8 cellular contexts compared by ENCODE assay signal in genomic region chr2:191151315-191151698, GRCh38. TPM values are rescaled to one million over a fixed set of nuclear protein-coding genes. Genes with fewer than 3 reads are reported as not detected.
DNase-seq lines count a peak whose midpoint lies in the region; ATAC-seq, FAIRE-seq and TF ChIP-seq lines count a peak whose summit lies in the region.

No MANE protein-coding gene starts in this region.

- no peaks in the 10 kb centered on the region for H3K9me3 Mint-ChIP-seq in activated T-cell treated with anti-CD3 and anti-CD28 coated beads, Interleukin-2, amount 50 U/mL, for 24 hours
- H3K9me3 Mint-ChIP-seq in activated T-helper 1 cell treated with anti-CD3 and anti-CD28 coated beads, Interleukin-12 subunit alpha, Interleukin-12 subunit beta, Interleukin-2, Interleukin-4 antibody, amounts not matched to agents 30 ng/mL and 10 ng/mL and 1 ng/mL, durations not matched to agents 14 hours and 24 hours and 36 hours: no peaks in the 10 kb centered on the region

- no peak for DNase-seq in activated T-cell treated with anti-CD3 and anti-CD28 coated beads, Interleukin-2, amount 50 U/mL, for 24 hours
- DNase-seq in activated T-cell treated with anti-CD3 and anti-CD28 coated beads, Interleukin-2, amount 50 U/mL, for 48 hours: no peak
- no peak for DNase-seq in activated T-helper 1 cell treated with anti-CD3 and anti-CD28 coated beads, Interleukin-12 subunit alpha, Interleukin-12 subunit beta, Interleukin-2, Interleukin-4 antibody, amounts not matched to agents 30 ng/mL and 10 ng/mL and 1 ng/mL, durations not matched to agents 14 hours and 24 hours and 36 hours (ENCODE audit: low spot score)
- DNase-seq in kidney: peak; percentile 63
- no peak for DNase-seq in tibial nerve (ENCODE audit: low spot score in 2 of 2)
- DNase-seq in Ammon's horn (ENCODE audit: low spot score): no peak

- peak overlapping the region; percentile 95 for H3K4me3 Mint-ChIP-seq in activated T-cell treated with anti-CD3 and anti-CD28 coated beads, Interleukin-2, amount 50 U/mL, for 24 hours
- peak overlapping the region; percentile 95 for H3K4me3 Mint-ChIP-seq in activated T-helper 1 cell treated with anti-CD3 and anti-CD28 coated beads, Interleukin-12 subunit alpha, Interleukin-12 subunit beta, Interleukin-2, Interleukin-4 antibody, amounts not matched to agents 30 ng/mL and 10 ng/mL and 1 ng/mL, durations not matched to agents 14 hours and 24 hours and 36 hours

- H3K27ac ChIP-seq in kidney (ENCODE audit: low read depth in 2 of 2, low read length in 2 of 2) (no peak overlapping the region), tibial nerve (peak overlapping the region in 1 of 4 donors; percentile 73)

- TF ChIP-seq CTCF in kidney (IDR thresholded peaks at IDR 0.05; ENCODE audit: borderline replicate concordance, extremely low read depth, insufficient read depth) (no peak), tibial nerve (IDR thresholded peaks at IDR 0.05) (no peak)

- H3K36me3 ChIP-seq in kidney (ENCODE audit: control insufficient read depth in 1 of 2, insufficient read depth in 2 of 2, low read length in 2 of 2): no peaks in the 10 kb centered on the region
- no peaks in the 10 kb centered on the region for H3K36me3 ChIP-seq in tibial nerve

- WGBS in tibial nerve, 2 donors: 85 to 91% methylated on average over 6 of the region's 6 CpGs

- peak overlapping the region; percentile 65 to 79 for H3K4me3 ChIP-seq in kidney (ENCODE audit: low read length in 2 of 2)
- H3K4me3 ChIP-seq in tibial nerve: peak overlapping the region; percentile 27 to 56 (median 51)

- TF ChIP-seq POLR2A in tibial nerve (IDR thresholded peaks at IDR 0.05): no peak

- H3K9ac ChIP-seq in kidney (ENCODE audit: low read length in 2 of 2): peak overlapping the region in 1 of 2 donors; percentile 9

- intact Hi-C loops in activated T-helper 1 cell treated with anti-CD3 and anti-CD28 coated beads, Interleukin-12 subunit alpha, Interleukin-12 subunit beta, Interleukin-2, Interleukin-4 antibody, amounts not matched to agents 30 ng/mL and 10 ng/mL and 1 ng/mL, durations not matched to agents 14 hours and 24 hours and 36 hours (cut with micrococcal nuclease): loop anchor here (1.0 to 5.0 kb wide), 6 partner anchors 43 to 525 kb away; no protein-coding TSS in a partner anchor
- intact Hi-C loops in kidney (cut with DNase I): loop anchor here (10.0 kb wide), 1 partner anchor 97 kb away; no protein-coding TSS in a partner anchor

- H3K27me3 Mint-ChIP-seq in activated T-cell treated with anti-CD3 and anti-CD28 coated beads, Interleukin-2, amount 50 U/mL, for 24 hours: no peaks in the 10 kb centered on the region
- H3K27me3 Mint-ChIP-seq in activated T-helper 1 cell treated with anti-CD3 and anti-CD28 coated beads, Interleukin-12 subunit alpha, Interleukin-12 subunit beta, Interleukin-2, Interleukin-4 antibody, amounts not matched to agents 30 ng/mL and 10 ng/mL and 1 ng/mL, durations not matched to agents 14 hours and 24 hours and 36 hours (ENCODE audit: insufficient read depth): no peaks in the 10 kb centered on the region

- H3K9me3 ChIP-seq in kidney (ENCODE audit: control insufficient read depth in 1 of 2, low read length in 2 of 2) (no peaks in the 10 kb centered on the region), tibial nerve (no peaks in the 10 kb centered on the region)

- peaks cover 3 to 9% of the 10 kb centered on the region in 2 donors for H3K27me3 ChIP-seq in tibial nerve

- FAIRE-seq in kidney (lab: Jason Lieb, UNC): no peak

- peaks cover 35% of the 10 kb centered on the region for H3K36me3 Mint-ChIP-seq in activated T-cell treated with anti-CD3 and anti-CD28 coated beads, Interleukin-2, amount 50 U/mL, for 24 hours (ENCODE audit: low read depth)
- peaks cover 18% of the 10 kb centered on the region for H3K36me3 Mint-ChIP-seq in activated T-helper 1 cell treated with anti-CD3 and anti-CD28 coated beads, Interleukin-12 subunit alpha, Interleukin-12 subunit beta, Interleukin-2, Interleukin-4 antibody, amounts not matched to agents 30 ng/mL and 10 ng/mL and 1 ng/mL, durations not matched to agents 14 hours and 24 hours and 36 hours (ENCODE audit: low read depth)

- H3K4me1 Mint-ChIP-seq in activated T-cell treated with anti-CD3 and anti-CD28 coated beads, Interleukin-2, amount 50 U/mL, for 24 hours (ENCODE audit: low read depth): peaks cover 73% of the 10 kb centered on the region
- peaks cover 82% of the 10 kb centered on the region for H3K4me1 Mint-ChIP-seq in activated T-helper 1 cell treated with anti-CD3 and anti-CD28 coated beads, Interleukin-12 subunit alpha, Interleukin-12 subunit beta, Interleukin-2, Interleukin-4 antibody, amounts not matched to agents 30 ng/mL and 10 ng/mL and 1 ng/mL, durations not matched to agents 14 hours and 24 hours and 36 hours (ENCODE audit: low read depth)

- peak overlapping the region; percentile 97 for H3K27ac Mint-ChIP-seq in activated T-cell treated with anti-CD3 and anti-CD28 coated beads, Interleukin-2, amount 50 U/mL, for 24 hours
- peak overlapping the region; percentile 95 for H3K27ac Mint-ChIP-seq in activated T-helper 1 cell treated with anti-CD3 and anti-CD28 coated beads, Interleukin-12 subunit alpha, Interleukin-12 subunit beta, Interleukin-2, Interleukin-4 antibody, amounts not matched to agents 30 ng/mL and 10 ng/mL and 1 ng/mL, durations not matched to agents 14 hours and 24 hours and 36 hours

- H3K4me1 ChIP-seq in kidney (ENCODE audit: control insufficient read depth in 1 of 2, insufficient read depth in 1 of 2, low read depth in 1 of 2, low read length in 2 of 2) (peaks cover 3% of the 10 kb centered on the region in 2 donors), tibial nerve (peaks cover 0 to 13% (median 0%) of the 10 kb centered on the region in 4 donors)

- ATAC-seq in HG02973 (IDR thresholded peaks at IDR 0.05; ENCODE audit: unreplicated experiment) (no peak), GM19455 (IDR thresholded peaks at IDR 0.05; ENCODE audit: unreplicated experiment) (no peak)

- no peak for TF ChIP-seq EP300 in tibial nerve (IDR thresholded peaks at IDR 0.05)

RNA-seq across cellular contexts. Expression of gene STAT4, which starts 0.5 kb away (rescaled TPM):
- total RNA-seq in activated T-helper 1 cell treated with anti-CD3 and anti-CD28 coated beads, Interleukin-12 subunit alpha, Interleukin-12 subunit beta, Interleukin-2, Interleukin-4 antibody, amounts not matched to agents 30 ng/mL and 10 ng/mL and 1 ng/mL, durations not matched to agents 14 hours and 24 hours and 36 hours: 57.4 and 62.1 TPM in 2 replicates
- total RNA-seq in kidney (8.5 TPM), tibial nerve (1 to 10 TPM in 2 of 4 donors, under 1 TPM in 1, not detected in 1; 0.39 to 4.2 (median 2.3) TPM)
- 1.2 TPM for polyA plus RNA-seq in kidney (ENCODE audit: insufficient read depth, low read depth, low replicate concordance)
